7 cellular contexts compared by ENCODE assay signal in genomic region chr20:18058661-18059467, GRCh38. TPM values are rescaled to one million over a fixed set of nuclear protein-coding genes. Genes with fewer than 3 reads are reported as not detected.
DNase-seq lines count a peak whose midpoint lies in the region; ATAC-seq, FAIRE-seq and TF ChIP-seq lines count a peak whose summit lies in the region.

No MANE protein-coding gene starts in this region.

- peak; percentile 37; the same call in 1 of the 2 replicates for TF ChIP-seq CTCF in HEK293 (tag by site-specific recombination; IDR thresholded peaks at IDR 0.05)
- no peak for TF ChIP-seq CTCF in endothelial cell of umbilical vein (IDR thresholded peaks at IDR 0.05; ENCODE audit: extremely low read depth in 1 of 2, insufficient read depth in 1 of 2, low read depth in 1 of 2, low read length in 2 of 2)
- TF ChIP-seq CTCF in progenitor cell of endocrine pancreas (IDR thresholded peaks at IDR 0.05; ENCODE audit: unreplicated experiment), result peak; percentile 17
- no peak for TF ChIP-seq CTCF in tibial artery (IDR thresholded peaks at IDR 0.05)

- no peaks in the 10 kb centered on the region for H3K9me1 ChIP-seq in endothelial cell of umbilical vein (replicated peaks; ENCODE audit: control insufficient read depth, extremely low read depth, insufficient read depth, low read length)

- intact Hi-C loops in endothelial cell of umbilical vein (cut with micrococcal nuclease), result no loop called here
- intact Hi-C loops in tibial artery (cut with DNase I; ENCODE audit: low total_unique reads), result no loop called here

- no peak for FAIRE-seq in endothelial cell of umbilical vein (lab: Jason Lieb, UNC)

- BruUV-seq in endothelial cell of umbilical vein (replicated peaks; lab: Mats Ljungman, UMichigan), result no TSS peak

- H3K9ac ChIP-seq in endothelial cell of umbilical vein (replicated peaks; ENCODE audit: extremely low read depth, insufficient read depth, low read length), result no peak overlapping the region

- H3K79me2 ChIP-seq in endothelial cell of umbilical vein (ENCODE audit: control insufficient read depth, insufficient read depth, low read length), result no peaks in the 10 kb centered on the region

- no peaks in the 10 kb centered on the region for H4K20me1 ChIP-seq in endothelial cell of umbilical vein (replicated peaks; ENCODE audit: control insufficient read depth, extremely low read depth, insufficient read depth, low read length)

- H3K4me1 ChIP-seq in HEK293 (ENCODE audit: control insufficient read depth, insufficient read depth, low read length) (peaks cover 2% of the 10 kb centered on the region; the same call in 1 of the 2 replicates), endothelial cell of umbilical vein (ENCODE audit: control insufficient read depth, extremely low read depth, insufficient read depth, low read length) (no peaks in the 10 kb centered on the region), tibial artery (peaks cover 0 to 38% (median 26%) of the 10 kb centered on the region in 4 donors)

- ATAC-seq in GM18907 (IDR thresholded peaks at IDR 0.05; ENCODE audit: unreplicated experiment), result no peak

- H3K4me3 ChIP-seq in HEK293 (ENCODE audit: low read depth, low read length) (peak overlapping the region; percentile 39), endothelial cell of umbilical vein (replicated peaks in 1 of 3; ENCODE audit: insufficient read depth in 1 of 3, low read depth in 1 of 3, low read length in 3 of 3) (no peak overlapping the region), tibial artery (no peak overlapping the region)

- H3K27me3 ChIP-seq in endothelial cell of umbilical vein (ENCODE audit: control insufficient read depth in 2 of 2, insufficient read depth in 2 of 2, low read length in 2 of 2) (peaks cover 49 to 67% of the 10 kb centered on the region in 2 experiments), tibial artery (peaks cover 0 to 83% of the 10 kb centered on the region in 2 donors)

- H3K27ac ChIP-seq in HEK293 (ENCODE audit: extremely low read depth, low read depth, low read length) (no peak overlapping the region), endothelial cell of umbilical vein (ENCODE audit: insufficient read depth, low read depth, low read length) (no peak overlapping the region), tibial artery (no peak overlapping the region)

- H3K4me1 Mint-ChIP-seq in progenitor cell of endocrine pancreas (ENCODE audit: low read depth), result peaks cover 12% of the 10 kb centered on the region

- no peaks in the 10 kb centered on the region for H3K9me3 Mint-ChIP-seq in progenitor cell of endocrine pancreas (ENCODE audit: low read depth)

- no peak overlapping the region for H3K4me2 ChIP-seq in endothelial cell of umbilical vein (ENCODE audit: insufficient read depth, low read length)

- no peak for TF ChIP-seq POLR2A in endothelial cell of umbilical vein (IDR thresholded peaks at IDR 0.05; ENCODE audit: low read depth, low read length)

- dilution Hi-C loops in endothelial cell of umbilical vein (cut with MboI; ENCODE audit: extremely low pct_ligation_motif_present, low sequenced_read_pairs), result no loop called here

- H3K27ac Mint-ChIP-seq in progenitor cell of endocrine pancreas, result peak overlapping the region; percentile 96

- DNase-seq in NCI-H2196 treated with DMSO at 0.1 percent for 48 hours (lab: John Stamatoyannopoulos, UW; ENCODE audit: unreplicated experiment), result peak; percentile 75
- no peak for DNase-seq in endothelial cell of umbilical vein (ENCODE audit: low read depth, low spot score)
- DNase-seq in progenitor cell of endocrine pancreas (ENCODE audit: low spot score, unreplicated experiment), result peak; percentile 52
- DNase-seq in cortex of kidney (lab: John Stamatoyannopoulos, UW), result no peak
- no peak for DNase-seq in tibial artery

- peaks cover 32% of the 10 kb centered on the region for H3K27me3 Mint-ChIP-seq in progenitor cell of endocrine pancreas

- H3K9me3 ChIP-seq in HEK293 (ENCODE audit: control insufficient read depth, insufficient read depth, low read depth, low read length) (no peaks in the 10 kb centered on the region), endothelial cell of umbilical vein (replicated peaks; ENCODE audit: control insufficient read depth, insufficient read depth, low read length) (no peaks in the 10 kb centered on the region), tibial artery (no peaks in the 10 kb centered on the region)

- H3K36me3 ChIP-seq in HEK293 (ENCODE audit: control insufficient read depth in 2 of 2, insufficient read depth in 1 of 2, low read length in 2 of 2) (no peaks in the 10 kb centered on the region), endothelial cell of umbilical vein (ENCODE audit: control insufficient read depth in 2 of 2, extremely low read depth in 1 of 2, insufficient read depth in 2 of 2, low read length in 2 of 2) (no peaks in the 10 kb centered on the region), tibial artery (no peaks in the 10 kb centered on the region)

- H3K36me3 Mint-ChIP-seq in progenitor cell of endocrine pancreas (ENCODE audit: insufficient read depth), result no peaks in the 10 kb centered on the region

- CTCF ChIA-PET in HEK293 (lab: Yijun Ruan, JAX), result interaction anchor here (0.6 to 0.8 kb wide), 2 partner anchors 17 to 217 kb away, joined by 4 to 5 read pairs; no protein-coding TSS in a partner anchor
- CTCF ChIA-PET in endothelial cell of umbilical vein (lab: Charles Lee), result no interaction called here

- no peak overlapping the region for H2AFZ ChIP-seq in endothelial cell of umbilical vein (ENCODE audit: low read depth, low read length)

- POLR2A ChIA-PET in HEK293 (lab: Yijun Ruan, JAX) (interaction anchor here (1.7 kb wide), 1 partner anchor 229 kb away, joined by 5 read pairs; the partner anchor contains the start of gene ZNF133), endothelial cell of umbilical vein (lab: Charles Lee) (no interaction called here)

- peak overlapping the region; percentile 81 for H3K4me3 Mint-ChIP-seq in progenitor cell of endocrine pancreas (ENCODE audit: low read depth)

TF ChIP-seq in HEK293, 187 proteins besides CTCF, POLR2A, EP300 and RAD21 (continues in another document):
- TF ChIP-seq ELK4 (IDR thresholded peaks at IDR 0.05; ENCODE audit: borderline replicate concordance, low read depth, low read length) (no peak), ZNF600 (tag by site-specific recombination; IDR thresholded peaks at IDR 0.05) (peak; percentile 83), KLF9 (tag by site-specific recombination; IDR thresholded peaks at IDR 0.05; ENCODE audit: low read depth) (no peak), ZNF677 (tag by site-specific recombination; IDR thresholded peaks at IDR 0.05) (0 out of 2 replicates have a peak, but pooled peaks have one; percentile 17), ZNF624 (tag by site-specific recombination; IDR thresholded peaks at IDR 0.05) (no peak)

TF ChIP-seq in endothelial cell of umbilical vein, 7 proteins besides CTCF, POLR2A, EP300 and RAD21:
- TF ChIP-seq GATA2 (IDR thresholded peaks at IDR 0.05; ENCODE audit: insufficient read depth, insufficient read length, low read depth, low read length) (no peak), JUN (IDR thresholded peaks at IDR 0.05; ENCODE audit: borderline replicate concordance, insufficient read depth, insufficient read length, low read depth) (no peak), MAX (IDR thresholded peaks at IDR 0.05; ENCODE audit: insufficient read depth, insufficient read length) (no peak), FOS (IDR thresholded peaks at IDR 0.05; ENCODE audit: borderline replicate concordance, insufficient read depth, low read length) (no peak), EZH2 (IDR thresholded peaks at IDR 0.05; ENCODE audit: borderline replicate concordance, low read depth, low read length, severe bottlenecking) (peak; percentile 81)

RNA-seq across cellular contexts. Expression of gene OVOL2, which starts 1.1 kb away (rescaled TPM):
- total RNA-seq in endothelial cell of umbilical vein (not detected in 2 replicates), progenitor cell of endocrine pancreas (5.4 and 5.9 TPM in 2 replicates)
- polyA plus RNA-seq in endothelial cell of umbilical vein, result not detected in 2 replicates
- polyA plus RNA-seq in endothelial cell of umbilical vein (2011; cell fraction: cytosol; rRNA removed), result not detected in 2 replicates
- polyA plus RNA-seq in endothelial cell of umbilical vein (2011; cell fraction: nucleus; rRNA removed), result not detected in 2 replicates
- not detected in 2 replicates for polyA plus RNA-seq in endothelial cell of umbilical vein (2012)
- not detected in 2 replicates for polyA minus RNA-seq in endothelial cell of umbilical vein
- not detected for polyA minus RNA-seq in endothelial cell of umbilical vein (2011; cell fraction: cytosol; rRNA and poly(A)+ RNA removed)
- not detected in 2 replicates for polyA minus RNA-seq in endothelial cell of umbilical vein (2011; cell fraction: nucleus; rRNA and poly(A)+ RNA removed)

Comparison
In these comparisons a context has a peak if more than half of its experiments do, and no peak if none do; other contexts are left out.
1. CTCF ChIP-seq: peak in HEK293 (single experiment) and progenitor cell of endocrine pancreas (single experiment); none in endothelial cell of umbilical vein (0 of 2) and tibial artery (0 of 2).
2. DNase-seq: peak in NCI-H2196 treated with DMSO at 0.1 percent for 48 hours (single experiment) and progenitor cell of endocrine pancreas (single experiment); none in endothelial cell of umbilical vein (single experiment), cortex of kidney (single experiment) and tibial artery (0 of 2).